16 cellular contexts compared by ENCODE assay signal in genomic region chr17:28968914-28969295, GRCh38. TPM values are rescaled to one million over a fixed set of nuclear protein-coding genes. Genes with fewer than 3 reads are reported as not detected.
"Had no signal": no experiment of that assay in that cellular context is flagged by ENCODE, and none has a peak within 500 bp of the region (broad histone marks: within the 10 kb centered on the region; RNA-seq: fewer than 3 reads in every experiment).

No MANE protein-coding gene starts in this region.

- H3K4me2 ChIP-seq: smooth muscle cell had no signal

- H3K4me3 Mint-ChIP-seq: stimulated activated effector memory CD8-positive, alpha-beta T cell treated with anti-CD3 and anti-CD28 coated beads, Interleukin-12 subunit alpha, Interleukin-12 subunit beta, amount 100 ng/mL, for 72 hours; T-helper 17 cell had no signal

- H3K36me3 Mint-ChIP-seq: stimulated activated effector memory CD8-positive, alpha-beta T cell treated with anti-CD3 and anti-CD28 coated beads, Interleukin-12 subunit alpha, Interleukin-12 subunit beta, amount 100 ng/mL, for 72 hours had no signal

- H3K9me3 ChIP-seq: adrenal gland, body of pancreas, left ventricle myocardium inferior, neutrophil, tibial artery had no signal

- H3K36me3 ChIP-seq: adrenal gland, left ventricle myocardium inferior, neutrophil, tibial artery had no signal

- H3K27ac ChIP-seq: adrenal gland, left ventricle myocardium inferior, neutrophil, tibial artery had no signal

- DNase-seq: activated naive CD4-positive, alpha-beta T cell treated with anti-CD3 and anti-CD28 coated beads, Interleukin-2, amount 50 U/mL, for 16 hours; adrenal gland; cerebellar nuclear complex; dermis blood vessel endothelial cell; head of caudate nucleus; left ventricle myocardium inferior; T-helper 17 cell; tibial artery had no signal

- H3K4me3 ChIP-seq: adrenal gland, body of pancreas, left ventricle myocardium inferior, smooth muscle cell, tibial artery had no signal

- H3K9me3 Mint-ChIP-seq: stimulated activated effector memory CD8-positive, alpha-beta T cell treated with anti-CD3 and anti-CD28 coated beads, Interleukin-12 subunit alpha, Interleukin-12 subunit beta, amount 100 ng/mL, for 72 hours had no signal

- H3K4me1 Mint-ChIP-seq: stimulated activated effector memory CD8-positive, alpha-beta T cell treated with anti-CD3 and anti-CD28 coated beads, Interleukin-12 subunit alpha, Interleukin-12 subunit beta, amount 100 ng/mL, for 72 hours had no signal

- H3K27me3 ChIP-seq: adrenal gland, body of pancreas had no signal

- H3K27ac Mint-ChIP-seq: stimulated activated effector memory CD8-positive, alpha-beta T cell treated with anti-CD3 and anti-CD28 coated beads, Interleukin-12 subunit alpha, Interleukin-12 subunit beta, amount 100 ng/mL, for 72 hours; T-helper 17 cell had no signal

- H3K4me1 ChIP-seq: adrenal gland, tibial artery had no signal

RNA-seq across cellular contexts. Expression of gene SEZ6, which starts 36.9 kb away (rescaled TPM):
- total RNA-seq: body of pancreas, dermis blood vessel endothelial cell, kidney, left ventricle myocardium inferior, posterior vena cava, right cardiac atrium, smooth muscle cell had no signal
- polyA plus RNA-seq: esophagus, right cardiac atrium, smooth muscle cell had no signal
